ENCODE assay signal across 24 cellular contexts in the genomic region with DNA sequence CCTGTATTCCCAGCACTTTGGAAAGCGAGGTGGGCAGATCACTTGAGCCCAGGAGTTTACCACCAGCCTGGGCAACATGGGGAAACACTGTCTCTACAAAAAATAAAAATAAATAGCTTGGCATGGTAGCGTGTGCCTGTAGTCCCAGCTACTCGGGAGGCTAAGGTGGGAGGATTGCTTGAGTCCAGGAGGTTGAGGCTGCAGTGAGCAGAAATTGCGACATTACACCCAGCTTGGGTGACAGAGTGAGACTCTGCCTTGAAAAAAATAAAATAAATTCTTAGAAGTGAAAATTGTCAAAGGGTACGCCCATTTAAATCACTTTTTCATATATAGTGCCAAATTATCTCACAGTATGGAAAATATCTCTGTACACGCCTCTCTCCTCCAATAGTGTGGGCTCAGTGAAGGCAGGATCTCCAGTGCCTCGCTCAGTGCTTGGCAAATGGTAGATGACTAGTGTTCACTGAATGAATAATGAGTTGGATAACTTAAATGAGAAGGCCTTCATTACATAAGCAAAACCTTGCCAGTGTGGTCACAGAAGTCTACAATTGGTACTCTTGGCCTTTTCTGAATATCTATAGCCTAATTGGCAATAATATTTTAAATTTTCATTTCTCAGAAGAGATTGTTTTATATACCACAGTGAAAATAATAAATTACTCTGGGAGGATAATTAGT. TPM values are rescaled to one million over a fixed set of nuclear protein-coding genes. Genes with fewer than 3 reads are reported as not detected.
DNase-seq lines count a peak whose midpoint lies in the region; ATAC-seq and TF ChIP-seq lines count a peak whose summit lies in the region.
"Had no signal": no experiment of that assay in that cellular context is flagged by ENCODE, and none has a peak within 500 bp of the region (broad histone marks: within the 10 kb centered on the region; RNA-seq: fewer than 3 reads in every experiment).

No MANE protein-coding gene starts in this region.

- H3K27ac Mint-ChIP-seq in mesothelial cell of epicardium: peak overlapping the region; percentile 87
- H3K27ac Mint-ChIP-seq in naive thymus-derived CD8-positive, alpha-beta T cell: no peak overlapping the region
- H3K27ac Mint-ChIP-seq in effector memory CD8-positive, alpha-beta T cell: no peak overlapping the region
- no peak overlapping the region for H3K27ac Mint-ChIP-seq in immature natural killer cell
- H3K27ac Mint-ChIP-seq: activated naive CD8-positive, alpha-beta T cell treated with anti-CD3 and anti-CD28 coated beads for 36 hours; activated T-helper 1 cell treated with anti-CD3 and anti-CD28 coated beads, Interleukin-12 subunit alpha, Interleukin-12 subunit beta, Interleukin-2, Interleukin-4 antibody, amounts not matched to agents 30 ng/mL and 10 ng/mL and 1 ng/mL, durations not matched to agents 14 hours and 24 hours and 36 hours; dendritic cell treated with granulocyte-macrophage colony-stimulating factor and Interleukin-4, amounts not matched to agents 40 ng/mL and 50 ng/mL, for 4 days; stimulated activated naive B cell treated with anti-CD40 and anti-IgM and Interleukin-4, amounts not matched to agents 10 μg/mL and 1 μg/mL and 100 μg/mL, for 72 hours had no signal

- peak overlapping the region; percentile 28 for H3K27ac ChIP-seq in 22Rv1
- H3K27ac ChIP-seq in VCaP: peak overlapping the region; percentile 27
- peak overlapping the region; percentile 7 for H3K27ac ChIP-seq in epithelial cell of prostate
- H3K27ac ChIP-seq: BLaER1, gastrocnemius medialis, left ventricle myocardium inferior had no signal

- H3K4me3 Mint-ChIP-seq in mesothelial cell of epicardium (no peak overlapping the region), immature natural killer cell (no peak overlapping the region)
- H3K4me3 Mint-ChIP-seq in naive thymus-derived CD8-positive, alpha-beta T cell: no peak overlapping the region
- no peak overlapping the region for H3K4me3 Mint-ChIP-seq in effector memory CD8-positive, alpha-beta T cell
- H3K4me3 Mint-ChIP-seq: activated naive CD8-positive, alpha-beta T cell treated with anti-CD3 and anti-CD28 coated beads for 36 hours; activated T-helper 1 cell treated with anti-CD3 and anti-CD28 coated beads, Interleukin-12 subunit alpha, Interleukin-12 subunit beta, Interleukin-2, Interleukin-4 antibody, amounts not matched to agents 30 ng/mL and 10 ng/mL and 1 ng/mL, durations not matched to agents 14 hours and 24 hours and 36 hours; dendritic cell treated with granulocyte-macrophage colony-stimulating factor and Interleukin-4, amounts not matched to agents 40 ng/mL and 50 ng/mL, for 4 days; stimulated activated naive B cell treated with anti-CD40 and anti-IgM and Interleukin-4, amounts not matched to agents 10 μg/mL and 1 μg/mL and 100 μg/mL, for 72 hours had no signal

- H3K36me3 Mint-ChIP-seq in mesothelial cell of epicardium (no peaks in the 10 kb centered on the region), immature natural killer cell (no peaks in the 10 kb centered on the region)
- no peaks in the 10 kb centered on the region for H3K36me3 Mint-ChIP-seq in naive thymus-derived CD8-positive, alpha-beta T cell
- H3K36me3 Mint-ChIP-seq in effector memory CD8-positive, alpha-beta T cell (ENCODE audit: insufficient read depth): no peaks in the 10 kb centered on the region
- H3K36me3 Mint-ChIP-seq: activated naive CD8-positive, alpha-beta T cell treated with anti-CD3 and anti-CD28 coated beads for 36 hours; stimulated activated naive B cell treated with anti-CD40 and anti-IgM and Interleukin-4, amounts not matched to agents 10 μg/mL and 1 μg/mL and 100 μg/mL, for 72 hours had no signal

- DNase-seq in epithelial cell of prostate (ENCODE audit: low read depth, low spot score) (no peak), mesothelial cell of epicardium (ENCODE audit: low spot score in 2 of 2, unreplicated experiment in 2 of 2) (no peak), immature natural killer cell (no peak)
- DNase-seq in naive thymus-derived CD8-positive, alpha-beta T cell: no peak
- DNase-seq in effector memory CD8-positive, alpha-beta T cell: no peak
- DNase-seq: activated naive CD8-positive, alpha-beta T cell treated with anti-CD3 and anti-CD28 coated beads for 36 hours; DMS 273 treated with DMSO at 0.1 percent for 48 hours; gastrocnemius medialis; GDM1; left ventricle myocardium inferior; NCI-H345; right cardiac atrium; stimulated activated naive B cell treated with anti-CD40 and anti-IgM and Interleukin-4, amounts not matched to agents 10 μg/mL and 1 μg/mL and 100 μg/mL, for 72 hours; trophoblast cell had no signal

- H3K4me1 Mint-ChIP-seq in mesothelial cell of epicardium (peaks cover 9% of the 10 kb centered on the region), immature natural killer cell (no peaks in the 10 kb centered on the region)
- no peaks in the 10 kb centered on the region for H3K4me1 Mint-ChIP-seq in naive thymus-derived CD8-positive, alpha-beta T cell
- H3K4me1 Mint-ChIP-seq in effector memory CD8-positive, alpha-beta T cell (ENCODE audit: low read depth in 2 of 2): no peaks in the 10 kb centered on the region
- H3K4me1 Mint-ChIP-seq: activated naive CD8-positive, alpha-beta T cell treated with anti-CD3 and anti-CD28 coated beads for 36 hours; stimulated activated naive B cell treated with anti-CD40 and anti-IgM and Interleukin-4, amounts not matched to agents 10 μg/mL and 1 μg/mL and 100 μg/mL, for 72 hours had no signal

- H3K9me3 Mint-ChIP-seq in mesothelial cell of epicardium (no peaks in the 10 kb centered on the region), immature natural killer cell (peaks cover 0 to under 1% (median 0%) of the 10 kb centered on the region in 6 donors)
- H3K9me3 Mint-ChIP-seq in naive thymus-derived CD8-positive, alpha-beta T cell: no peaks in the 10 kb centered on the region
- H3K9me3 Mint-ChIP-seq in effector memory CD8-positive, alpha-beta T cell: no peaks in the 10 kb centered on the region
- H3K9me3 Mint-ChIP-seq: activated naive CD8-positive, alpha-beta T cell treated with anti-CD3 and anti-CD28 coated beads for 36 hours; activated T-helper 1 cell treated with anti-CD3 and anti-CD28 coated beads, Interleukin-12 subunit alpha, Interleukin-12 subunit beta, Interleukin-2, Interleukin-4 antibody, amounts not matched to agents 30 ng/mL and 10 ng/mL and 1 ng/mL, durations not matched to agents 14 hours and 24 hours and 36 hours; dendritic cell treated with granulocyte-macrophage colony-stimulating factor and Interleukin-4, amounts not matched to agents 40 ng/mL and 50 ng/mL, for 4 days; stimulated activated naive B cell treated with anti-CD40 and anti-IgM and Interleukin-4, amounts not matched to agents 10 μg/mL and 1 μg/mL and 100 μg/mL, for 72 hours had no signal

- H3K27me3 Mint-ChIP-seq in mesothelial cell of epicardium (ENCODE audit: low read depth): no peaks in the 10 kb centered on the region
- H3K27me3 Mint-ChIP-seq in naive thymus-derived CD8-positive, alpha-beta T cell: peaks cover 0 to 8% (median 2%) of the 10 kb centered on the region in 5 donors
- H3K27me3 Mint-ChIP-seq in effector memory CD8-positive, alpha-beta T cell: peaks cover 10 to 21% of the 10 kb centered on the region in 2 donors
- H3K27me3 Mint-ChIP-seq in immature natural killer cell (ENCODE audit: low read depth in 3 of 3): peaks cover 0 to 3% (median 0%) of the 10 kb centered on the region in 3 donors
- H3K27me3 Mint-ChIP-seq: activated naive CD8-positive, alpha-beta T cell treated with anti-CD3 and anti-CD28 coated beads for 36 hours; dendritic cell treated with granulocyte-macrophage colony-stimulating factor and Interleukin-4, amounts not matched to agents 40 ng/mL and 50 ng/mL, for 4 days; stimulated activated naive B cell treated with anti-CD40 and anti-IgM and Interleukin-4, amounts not matched to agents 10 μg/mL and 1 μg/mL and 100 μg/mL, for 72 hours had no signal

- POLR2A ChIA-PET in naive thymus-derived CD8-positive, alpha-beta T cell (lab: Charles Lee): no interaction called here

- no peak for ATAC-seq in naive thymus-derived CD8-positive, alpha-beta T cell
- no peak for ATAC-seq in effector memory CD8-positive, alpha-beta T cell (replicated peaks)
- ATAC-seq in HG03139 (IDR thresholded peaks at IDR 0.05; ENCODE audit: unreplicated experiment): no peak
- ATAC-seq: activated CD4-positive, CD25-positive, alpha-beta regulatory T cell treated with anti-CD3 and anti-CD28 coated beads, Interleukin-2, amount 50 U/mL, for 24 hours; gastrocnemius medialis; HCT116; stimulated activated naive B cell treated with anti-CD40 and anti-IgM and Interleukin-4, amounts not matched to agents 10 μg/mL and 1 μg/mL and 100 μg/mL, for 72 hours had no signal

- TF ChIP-seq CTCF in 22Rv1 (IDR thresholded peaks at IDR 0.05): no peak
- no peak for TF ChIP-seq CTCF in VCaP (conservative IDR thresholded peaks at IDR 0.05)
- no peak for TF ChIP-seq CTCF in mesothelial cell of epicardium (IDR thresholded peaks at IDR 0.05; ENCODE audit: unreplicated experiment)

RNA-seq across cellular contexts. Expression of gene CCL28, which starts 9.4 kb away (rescaled TPM):
- total RNA-seq in mesothelial cell of epicardium: not detected in 3 replicates
- total RNA-seq in naive thymus-derived CD8-positive, alpha-beta T cell: 10 to 100 TPM; 24.8 to 25.7 TPM
- polyA plus RNA-seq in naive thymus-derived CD8-positive, alpha-beta T cell: 10 to 100 TPM; 10.5 to 15.6 (median 11.4) TPM
- 10 to 100 TPM in 1 of 3 donors, 1 to 10 TPM in 2; 5.0 to 12.1 (median 8.6) TPM for polyA plus RNA-seq in immature natural killer cell
- total RNA-seq: A172, M059J had no signal

Comparison
In these comparisons a context has a peak if more than half of its experiments do, and no peak if none do; other contexts are left out.
1. RNA of gene CCL28, which starts 9.4 kb away (total RNA-seq): 24.8 to 25.7 TPM in naive thymus-derived CD8-positive, alpha-beta T cell; not detected in mesothelial cell of epicardium; every median in the first group is over 10 times any median in the second.
2. Peak in every context shown above with its lines, with median percentiles within 50 percentile points of each other: H3K27ac ChIP-seq.